10 cellular contexts compared by ENCODE assay signal in the genomic region with DNA sequence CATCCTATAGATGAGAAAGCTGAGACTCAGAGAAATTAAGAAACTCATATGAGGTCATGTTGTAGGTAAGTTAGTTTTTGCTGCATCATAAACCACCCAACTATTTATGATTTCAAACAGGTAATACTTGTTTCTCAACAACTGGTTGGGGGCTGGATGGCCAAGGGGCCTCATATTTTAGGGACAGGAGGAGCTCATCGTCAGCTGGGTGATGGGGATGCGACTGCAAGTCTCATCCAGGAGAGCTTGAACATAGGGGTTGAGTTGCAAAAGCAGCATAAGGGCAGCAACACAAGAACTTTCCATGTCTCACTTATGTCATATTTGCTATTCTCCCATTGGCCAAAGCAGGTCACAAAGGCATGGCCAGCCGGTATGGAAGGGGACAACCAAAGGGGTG. TPM values are rescaled to one million over a fixed set of nuclear protein-coding genes. Genes with fewer than 3 reads are reported as not detected.
"Had no signal": no experiment of that assay in that cellular context is flagged by ENCODE, and none has a peak within 500 bp of the region (broad histone marks: within the 10 kb centered on the region; RNA-seq: fewer than 3 reads in every experiment).

No MANE protein-coding gene starts in this region.

- H3K4me2 ChIP-seq: KMS-11 had no signal

- H3K9ac ChIP-seq: GM23248, KMS-11 had no signal

- H3K27ac ChIP-seq: GM23248, KMS-11 had no signal

- H3K4me3 Mint-ChIP-seq: H9 had no signal

- H3K27me3 Mint-ChIP-seq: IgD-negative memory B cell had no signal

- DNase-seq: GM23248, GOT3, H9, HCEC 1CT, KBM-7 had no signal

- H3K36me3 Mint-ChIP-seq: IgD-negative memory B cell had no signal

- H2AFZ ChIP-seq: GM23248 had no signal

- H3K4me3 ChIP-seq: GM23248 had no signal

- FAIRE-seq: H54, HTR-8/SVneo had no signal

- H3K27ac Mint-ChIP-seq: IgD-negative memory B cell had no signal

- H3K9me3 Mint-ChIP-seq: H9 had no signal

RNA-seq across cellular contexts. Expression of a gene that starts 3.6 kb away (rescaled TPM):
- total RNA-seq: GM23248, HT-29 had no signal
- polyA plus RNA-seq: GM23248, IgD-negative memory B cell had no signal

RNA-seq across cellular contexts. Expression of a gene that starts 47.6 kb away (rescaled TPM):
- total RNA-seq: GM23248, H9, HT-29 had no signal
- polyA plus RNA-seq: GM23248, IgD-negative memory B cell had no signal
